19 cellular contexts compared by ENCODE assay signal in genomic region chr7:102216573-102217314, GRCh38.
A peak's percentile ranks its signal among the peaks of the same experiment; 100 is the strongest.
DNase-seq lines count a peak whose midpoint lies in the region; ATAC-seq, FAIRE-seq and TF ChIP-seq lines count a peak whose summit lies in the region.
"Had no signal": no experiment of that assay in that cellular context is flagged by ENCODE, and none has a peak within 500 bp of the region (broad histone marks: within the 10 kb centered on the region; RNA-seq: fewer than 3 reads in every experiment).

No MANE protein-coding gene starts in this region.

- H3K4ac ChIP-seq in IMR-90 (ENCODE audit: low read depth, low read length) (no peak overlapping the region), neuronal stem cell (ENCODE audit: low read length) (no peak overlapping the region)

- no peak overlapping the region for H3K9ac ChIP-seq in IMR-90 (ENCODE audit: low read depth, low read length)
- no peak overlapping the region for H3K9ac ChIP-seq in neuronal stem cell (ENCODE audit: low read depth, low read length, poor library complexity)

- intact Hi-C loops in IMR-90 (cut with micrococcal nuclease), result no loop called here

- no peak overlapping the region for H3K56ac ChIP-seq in IMR-90 (ENCODE audit: extremely low read depth, insufficient read depth, low read length)

- in situ Hi-C loops in IMR-90 (cut with MboI; ENCODE audit: low sequenced_read_pairs), result no loop called here

- no peak overlapping the region for H4K5ac ChIP-seq in IMR-90 (ENCODE audit: low read depth, low read length)

- H3K9me1 ChIP-seq in IMR-90 (ENCODE audit: insufficient read depth, low read length), result peaks cover 8% of the 10 kb centered on the region

- no peaks in the 10 kb centered on the region for H3K27me3 Mint-ChIP-seq in CD4-positive, CD25-positive, alpha-beta regulatory T cell
- peaks cover 0 to 3% (median 0%) of the 10 kb centered on the region in 3 donors for H3K27me3 Mint-ChIP-seq in immature natural killer cell (ENCODE audit: low read depth in 3 of 3)

- peaks cover 0 to 3% (median 0%) of the 10 kb centered on the region in 4 donors for H3K4me1 Mint-ChIP-seq in CD4-positive, CD25-positive, alpha-beta regulatory T cell
- H3K4me1 Mint-ChIP-seq in immature natural killer cell, result peaks cover 6 to 8% of the 10 kb centered on the region in 2 donors
- H3K4me1 Mint-ChIP-seq: GM23338 had no signal

- H3K9me3 Mint-ChIP-seq in CD4-positive, CD25-positive, alpha-beta regulatory T cell, result no peaks in the 10 kb centered on the region
- no peaks in the 10 kb centered on the region for H3K9me3 Mint-ChIP-seq in immature natural killer cell
- H3K9me3 Mint-ChIP-seq: CD8-positive, alpha-beta T cell; GM23338; HFFc6 had no signal

- H2BK5ac ChIP-seq in IMR-90 (ENCODE audit: low read depth, low read length, poor library complexity, severe bottlenecking), result peak overlapping the region; percentile 64
- no peak overlapping the region for H2BK5ac ChIP-seq in neuronal stem cell (ENCODE audit: low read length)

- H2BK12ac ChIP-seq in neuronal stem cell (ENCODE audit: low read length), result no peak overlapping the region

- POLR2A ChIA-PET in IMR-90 (lab: Charles Lee; ENCODE audit: unreplicated experiment), result no interaction called here

- no peak overlapping the region for H3K4me3 Mint-ChIP-seq in CD4-positive, CD25-positive, alpha-beta regulatory T cell
- H3K4me3 Mint-ChIP-seq in immature natural killer cell, result no peak overlapping the region
- H3K4me3 Mint-ChIP-seq: CD8-positive, alpha-beta T cell; GM23338; HFFc6 had no signal

- peak overlapping the region in 2 of 3 donors; percentile 50 to 79 for H3K27ac Mint-ChIP-seq in CD4-positive, CD25-positive, alpha-beta regulatory T cell
- no peak overlapping the region for H3K27ac Mint-ChIP-seq in immature natural killer cell
- H3K27ac Mint-ChIP-seq: CD8-positive, alpha-beta T cell; GM23338; HFFc6 had no signal

- BruUV-seq in IMR-90 (replicated peaks; lab: Mats Ljungman, UMichigan), result no TSS peak

- no peak overlapping the region for H4K91ac ChIP-seq in IMR-90 (ENCODE audit: insufficient read depth, low read depth, low read length)
- no peak overlapping the region for H4K91ac ChIP-seq in neuronal stem cell (ENCODE audit: low read depth, low read length, poor library complexity)

- H3K4me2 ChIP-seq in IMR-90 (ENCODE audit: low read depth, low read length) (no peak overlapping the region), neuronal stem cell (ENCODE audit: insufficient read depth, low read length, poor library complexity, severe bottlenecking) (no peak overlapping the region)
- H3K4me2 ChIP-seq: GM23338 had no signal

- DNase-seq in CD4-positive, CD25-positive, alpha-beta regulatory T cell, result no peak
- DNase-seq in IMR-90, result no peak
- no peak for DNase-seq in bronchial epithelial cell (ENCODE audit: low read depth)
- no peak for DNase-seq in neuronal stem cell (ENCODE audit: low spot score)
- no peak for DNase-seq in immature natural killer cell
- DNase-seq in erythroblast (lab: John Stamatoyannopoulos, UW), result no peak
- DNase-seq in superior temporal gyrus (ENCODE audit: extremely low spot score), result no peak
- DNase-seq: AML-193; CD8-positive, alpha-beta T cell; DND-41; GF-D8; HFFc6; Kasumi-1; NCI-H1417; NCI-H2029 treated with DMSO at 0.1 percent for 48 hours; NCI-H510A treated with DMSO at 0.1 percent for 48 hours; Peyer's patch; SIG-M5 had no signal

- H3K9me3 ChIP-seq in CD4-positive, CD25-positive, alpha-beta regulatory T cell (ENCODE audit: control insufficient read depth in 2 of 2, low read length in 2 of 2), result no peaks in the 10 kb centered on the region
- H3K9me3 ChIP-seq in IMR-90 (ENCODE audit: control insufficient read depth, insufficient read depth, low read length) (no peaks in the 10 kb centered on the region), neuronal stem cell (replicated peaks in 1 of 2; ENCODE audit: control insufficient read depth in 2 of 2, insufficient read depth in 1 of 2, low read depth in 1 of 2, low read length in 2 of 2) (no peaks in the 10 kb centered on the region)
- H3K9me3 ChIP-seq: Peyer's patch had no signal

- no peaks in the 10 kb centered on the region for H3K36me3 ChIP-seq in CD4-positive, CD25-positive, alpha-beta regulatory T cell (ENCODE audit: control insufficient read depth, insufficient read depth, low read length)
- peaks cover 14% of the 10 kb centered on the region for H3K36me3 ChIP-seq in IMR-90 (ENCODE audit: control insufficient read depth, insufficient read depth, low read length)
- H3K36me3 ChIP-seq in bronchial epithelial cell (ENCODE audit: control insufficient read depth, insufficient read depth, low read length), result no peaks in the 10 kb centered on the region
- H3K36me3 ChIP-seq in neuronal stem cell (replicated peaks in 1 of 2; ENCODE audit: control insufficient read depth in 2 of 2, insufficient read depth in 2 of 2, low read length in 2 of 2), result peaks cover 11 to 30% of the 10 kb centered on the region in 2 donors

- H3K27ac ChIP-seq in CD4-positive, CD25-positive, alpha-beta regulatory T cell (ENCODE audit: insufficient read depth, low read length, poor library complexity, severe bottlenecking), result no peak overlapping the region
- H3K27ac ChIP-seq in IMR-90 (ENCODE audit: insufficient read depth, low read length) (no peak overlapping the region), neuronal stem cell (replicated peaks; ENCODE audit: low read length) (no peak overlapping the region)
- H3K27ac ChIP-seq: Peyer's patch had no signal

- H3K14ac ChIP-seq in IMR-90 (replicated peaks; ENCODE audit: low read depth, low read length), result no peak overlapping the region
- H3K14ac ChIP-seq in neuronal stem cell (ENCODE audit: low read length), result peak overlapping the region; percentile 71

- dilution Hi-C loops in IMR-90 (cut with HindIII; ENCODE audit: low sequenced_read_pairs, unreplicated experiment), result no loop called here

- no peak overlapping the region for H3K18ac ChIP-seq in IMR-90 (ENCODE audit: low read depth, low read length)
- H3K18ac ChIP-seq in neuronal stem cell (ENCODE audit: low read length), result no peak overlapping the region

- H3K4me1 ChIP-seq in CD4-positive, CD25-positive, alpha-beta regulatory T cell (ENCODE audit: control insufficient read depth, insufficient read depth, low read length, poor library complexity, severe bottlenecking), result no peaks in the 10 kb centered on the region
- H3K4me1 ChIP-seq in IMR-90 (ENCODE audit: control insufficient read depth, insufficient read depth, low read length) (peaks cover 10% of the 10 kb centered on the region), neuronal stem cell (ENCODE audit: control insufficient read depth in 2 of 2, insufficient read depth in 1 of 2, low read depth in 1 of 2, low read length in 2 of 2) (no peaks in the 10 kb centered on the region)
- H3K4me1 ChIP-seq: Peyer's patch had no signal

- H3K36me3 Mint-ChIP-seq in CD4-positive, CD25-positive, alpha-beta regulatory T cell, result peaks cover 14% of the 10 kb centered on the region
- peaks cover 4 to 10% (median 8%) of the 10 kb centered on the region in 3 donors for H3K36me3 Mint-ChIP-seq in immature natural killer cell

- no peak for ATAC-seq in CD4-positive, CD25-positive, alpha-beta regulatory T cell (ENCODE audit: low read depth in 2 of 2)
- no peak for ATAC-seq in IMR-90 (ENCODE audit: low read depth)
- ATAC-seq: CD8-positive, alpha-beta T cell; GM23338 had no signal

- H2BK120ac ChIP-seq in IMR-90 (ENCODE audit: low read depth, low read length) (no peak overlapping the region), neuronal stem cell (ENCODE audit: low read depth, low read length) (no peak overlapping the region)

- peak; percentile 70 for FAIRE-seq in bronchial epithelial cell (lab: Jason Lieb, UNC)

- TF ChIP-seq CTCF in IMR-90 (conservative IDR thresholded peaks at IDR 0.05; ENCODE audit: low read depth, low read length), result no peak
- no peak for TF ChIP-seq CTCF in bronchial epithelial cell (IDR thresholded peaks at IDR 0.05; ENCODE audit: insufficient read depth, low read length, severe bottlenecking)

- H2AK5ac ChIP-seq in IMR-90 (ENCODE audit: low read depth, low read length) (no peak overlapping the region), neuronal stem cell (ENCODE audit: low read depth, low read length) (no peak overlapping the region)

- no peak overlapping the region for H3K4me3 ChIP-seq in CD4-positive, CD25-positive, alpha-beta regulatory T cell (ENCODE audit: low read depth, low read length)
- H3K4me3 ChIP-seq in IMR-90 (ENCODE audit: insufficient read depth, low read depth, low read length) (no peak overlapping the region), bronchial epithelial cell (ENCODE audit: low read depth, low read length) (no peak overlapping the region), neuronal stem cell (ENCODE audit: low read length in 2 of 2) (no peak overlapping the region)
- H3K4me3 ChIP-seq: GM23338, Peyer's patch had no signal

- no peak overlapping the region for H2AK9ac ChIP-seq in IMR-90 (replicated peaks; ENCODE audit: low read depth, low read length, poor library complexity)

- no peaks in the 10 kb centered on the region for H3K27me3 ChIP-seq in CD4-positive, CD25-positive, alpha-beta regulatory T cell (ENCODE audit: control insufficient read depth, insufficient read depth, low read length)
- H3K27me3 ChIP-seq in IMR-90 (ENCODE audit: control insufficient read depth, insufficient read depth, low read length) (no peaks in the 10 kb centered on the region), bronchial epithelial cell (ENCODE audit: control insufficient read depth, insufficient read depth, low read length) (no peaks in the 10 kb centered on the region), neuronal stem cell (ENCODE audit: control insufficient read depth in 3 of 3, insufficient read depth in 3 of 3, low read depth in 1 of 3, low read length in 3 of 3) (no peaks in the 10 kb centered on the region)
- H3K27me3 ChIP-seq: Peyer's patch had no signal

- CTCF ChIA-PET in IMR-90 (lab: Yijun Ruan, JAX), result interaction anchor here (0.6 kb wide), 1 partner anchor 181 kb away, joined by 3 read pairs; no protein-coding TSS in a partner anchor

- H4K8ac ChIP-seq in IMR-90 (ENCODE audit: low read depth in 2 of 2, low read length in 2 of 2) (no peak overlapping the region), neuronal stem cell (ENCODE audit: low read depth, low read length) (no peak overlapping the region)

- no peak overlapping the region for H2BK20ac ChIP-seq in IMR-90 (ENCODE audit: low read depth, low read length)

- H2AFZ ChIP-seq in IMR-90 (replicated peaks; ENCODE audit: low read length, poor library complexity) (no peak overlapping the region), neuronal stem cell (ENCODE audit: low read length) (no peak overlapping the region)
- H2AFZ ChIP-seq: GM23338 had no signal

- H3K23ac ChIP-seq in IMR-90 (ENCODE audit: low read depth, low read length) (no peak overlapping the region), neuronal stem cell (ENCODE audit: low read depth, low read length, poor library complexity) (no peak overlapping the region)

- 100% methylated on average over 1 of the region's 8 CpGs; no CpG with 5 or more reads in 1 of the 2 experiments for WGBS in IMR-90 (ENCODE audit: extremely low coverage in 2 of 2, insufficient read length in 1 of 2), 2 experiments
- WGBS in neuronal stem cell (ENCODE audit: extremely low coverage in 2 of 2, insufficient read length in 2 of 2, insufficient replicate concordance in 1 of 2), 2 donors, result no CpG with 5 or more reads among the region's 8 CpGs

- peaks cover 5% of the 10 kb centered on the region; the same call in 1 of the 2 replicates for H4K20me1 ChIP-seq in IMR-90 (ENCODE audit: insufficient read depth, low read length)

- TF ChIP-seq POLR2A in IMR-90 (IDR thresholded peaks at IDR 0.05; ENCODE audit: low read depth, low read length), result no peak
- no peak for TF ChIP-seq POLR2A in erythroblast (IDR thresholded peaks at IDR 0.05; ENCODE audit: low read length)

- no peak overlapping the region for H2BK15ac ChIP-seq in IMR-90 (ENCODE audit: low read depth, low read length)
- no peak overlapping the region for H2BK15ac ChIP-seq in neuronal stem cell (ENCODE audit: low read length)

- TF ChIP-seq RAD21 in IMR-90 (IDR thresholded peaks at IDR 0.05; ENCODE audit: low read length), result no peak

- peaks cover 0 to 15% of the 10 kb centered on the region in 2 experiments; a peak in 3 of 4 replicates for H3K79me1 ChIP-seq in IMR-90 (ENCODE audit: low read depth in 1 of 2, low read length in 2 of 2)
- H3K79me1 ChIP-seq in neuronal stem cell (ENCODE audit: low read depth, low read length), result peaks cover 7% of the 10 kb centered on the region

Comparison
In these comparisons a context has a peak if more than half of its experiments do, and no peak if none do; other contexts are left out.
1. H3K27ac Mint-ChIP-seq: peak in CD4-positive, CD25-positive, alpha-beta regulatory T cell (2 of 3); none in immature natural killer cell (0 of 6).